ENCODE assay signal across 30 cellular contexts in the genomic region with DNA sequence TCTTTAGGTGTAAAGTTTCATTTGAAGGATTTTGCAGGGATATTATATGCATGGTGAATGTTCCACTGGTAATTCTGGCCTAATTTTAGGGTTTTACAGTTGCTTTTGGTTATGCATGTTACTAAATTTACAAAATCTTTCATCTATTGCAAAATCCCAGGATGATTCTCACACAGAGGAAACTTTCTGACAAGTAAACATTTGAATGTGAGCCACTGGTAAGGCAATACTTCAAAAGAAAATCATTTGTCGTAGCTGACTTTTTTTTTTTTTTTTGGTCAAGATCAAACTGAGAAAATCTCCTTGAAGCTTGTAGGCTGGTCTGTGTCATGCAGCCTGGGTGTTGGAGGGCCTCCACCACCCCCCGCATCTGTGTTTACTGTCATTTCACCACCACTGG.
DNase-seq lines count a peak whose midpoint lies in the region; ATAC-seq and TF ChIP-seq lines count a peak whose summit lies in the region.
"Had no signal": no experiment of that assay in that cellular context is flagged by ENCODE, and none has a peak within 500 bp of the region (broad histone marks: within the 10 kb centered on the region; RNA-seq: fewer than 3 reads in every experiment).

No MANE protein-coding gene starts in this region.

- H3K9me3 ChIP-seq in left ventricle myocardium inferior (replicated peaks) (peaks cover 30% of the 10 kb centered on the region), WERI-Rb-1 (ENCODE audit: severe bottlenecking) (peaks cover 10% of the 10 kb centered on the region)
- H3K9me3 ChIP-seq: testis had no signal

- peaks cover 14 to 27% of the 10 kb centered on the region in 2 donors for H3K4me1 Mint-ChIP-seq in stimulated activated naive B cell treated with anti-CD40 and anti-IgM and Interleukin-4, amounts not matched to agents 10 μg/mL and 1 μg/mL and 100 μg/mL, for 72 hours
- H3K4me1 Mint-ChIP-seq: CD4-positive, alpha-beta memory T cell had no signal

- no peaks in the 10 kb centered on the region for H3K36me3 ChIP-seq in left ventricle myocardium inferior
- H3K36me3 ChIP-seq in WERI-Rb-1 = no peaks in the 10 kb centered on the region

- peaks cover 11% of the 10 kb centered on the region in 2 donors for H3K9me3 Mint-ChIP-seq in stimulated activated naive B cell treated with anti-CD40 and anti-IgM and Interleukin-4, amounts not matched to agents 10 μg/mL and 1 μg/mL and 100 μg/mL, for 72 hours

- no peak for DNase-seq in left ventricle myocardium inferior
- DNase-seq in left cardiac atrium = no peak
- DNase-seq in caudate nucleus (lab: John Stamatoyannopoulos, UW) = no peak
- no peak for DNase-seq in left lobe of liver (ENCODE audit: low spot score)
- no peak for DNase-seq in stimulated activated naive B cell treated with anti-CD40 and anti-IgM and Interleukin-4, amounts not matched to agents 10 μg/mL and 1 μg/mL and 100 μg/mL, for 72 hours
- no peak for DNase-seq in CD1c-positive myeloid dendritic cell (ENCODE audit: extremely low spot score)
- no peak for DNase-seq in WERI-Rb-1
- DNase-seq: activated CD4-positive, alpha-beta memory T cell treated with anti-CD3 and anti-CD28 coated beads for 36 hours; activated CD4-positive, alpha-beta T cell treated with anti-CD3 and anti-CD28 coated beads for 1 hour; activated naive CD4-positive, alpha-beta T cell treated with anti-CD3 and anti-CD28 coated beads for 36 hours; activated T-cell treated with anti-CD3 and anti-CD28 coated beads, Interleukin-2, amount 50 U/mL, for 72 hours; amniotic stem cell; CD4-positive, alpha-beta memory T cell; glutamatergic neuron; GOT3; KBM-7; naive thymus-derived CD8-positive, alpha-beta T cell; NCI-H1417; NCI-H2029 treated with DMSO at 0.1 percent for 48 hours; NCI-H526 treated with DMSO at 0.1 percent for 48 hours; NK-92 treated with Interleukin-12 subunit alpha and Interleukin-12 subunit beta, amount 100 ng/mL, for 24 hours; Right ventricle myocardium superior; stimulated activated CD4-positive, alpha-beta T cell treated with anti-CD3 and anti-CD28 coated beads, Interleukin-1b, Interleukin-23, amount 100 ng/mL, for 48 hours; T-helper 2 cell; testis had no signal

- peak overlapping the region; percentile 66 for H3K27ac ChIP-seq in left ventricle myocardium inferior (replicated peaks)
- H3K27ac ChIP-seq in caudate nucleus (ENCODE audit: low read depth, low read length) = peak overlapping the region; percentile 48
- H3K27ac ChIP-seq in WERI-Rb-1 = no peak overlapping the region
- H3K27ac ChIP-seq: 22Rv1, testis had no signal

- TF ChIP-seq CTCF in left ventricle myocardium inferior (IDR thresholded peaks at IDR 0.05; ENCODE audit: borderline replicate concordance) (no peak), WERI-Rb-1 (IDR thresholded peaks at IDR 0.05; ENCODE audit: low read depth, low read length) (no peak)

- peaks cover 10 to 13% of the 10 kb centered on the region in 2 donors for H3K36me3 Mint-ChIP-seq in stimulated activated naive B cell treated with anti-CD40 and anti-IgM and Interleukin-4, amounts not matched to agents 10 μg/mL and 1 μg/mL and 100 μg/mL, for 72 hours
- H3K36me3 Mint-ChIP-seq: CD4-positive, alpha-beta memory T cell; mesothelial cell of epicardium had no signal

- H3K27me3 ChIP-seq in left ventricle myocardium inferior (ENCODE audit: low read depth) (no peaks in the 10 kb centered on the region), WERI-Rb-1 (ENCODE audit: insufficient read depth, low read depth, severe bottlenecking) (no peaks in the 10 kb centered on the region)
- H3K27me3 ChIP-seq: testis had no signal

- H3K27me3 Mint-ChIP-seq in stimulated activated naive B cell treated with anti-CD40 and anti-IgM and Interleukin-4, amounts not matched to agents 10 μg/mL and 1 μg/mL and 100 μg/mL, for 72 hours = peaks cover 0 to 3% of the 10 kb centered on the region in 2 donors

- H3K27ac Mint-ChIP-seq in stimulated activated naive B cell treated with anti-CD40 and anti-IgM and Interleukin-4, amounts not matched to agents 10 μg/mL and 1 μg/mL and 100 μg/mL, for 72 hours = peak overlapping the region; percentile 88
- H3K27ac Mint-ChIP-seq: activated CD4-positive, alpha-beta memory T cell treated with anti-CD3 and anti-CD28 coated beads for 36 hours; activated naive CD4-positive, alpha-beta T cell treated with anti-CD3 and anti-CD28 coated beads for 36 hours; activated T-cell treated with anti-CD3 and anti-CD28 coated beads, Interleukin-2, amount 50 U/mL, for 72 hours; mesothelial cell of epicardium; stimulated activated naive CD8-positive, alpha-beta T cell treated with anti-CD3 and anti-CD28 coated beads, Interleukin-15, Interleukin-2, amounts not matched to agents 100 ng/mL and 50 ng/mL, for 24 hours had no signal

- peak overlapping the region in 1 of 2 donors; percentile 28 for H3K4me3 Mint-ChIP-seq in stimulated activated naive B cell treated with anti-CD40 and anti-IgM and Interleukin-4, amounts not matched to agents 10 μg/mL and 1 μg/mL and 100 μg/mL, for 72 hours
- H3K4me3 Mint-ChIP-seq: activated CD4-positive, alpha-beta memory T cell treated with anti-CD3 and anti-CD28 coated beads for 36 hours; activated naive CD4-positive, alpha-beta T cell treated with anti-CD3 and anti-CD28 coated beads for 36 hours; activated T-cell treated with anti-CD3 and anti-CD28 coated beads, Interleukin-2, amount 50 U/mL, for 72 hours; CD4-positive, alpha-beta memory T cell; mesothelial cell of epicardium; naive thymus-derived CD8-positive, alpha-beta T cell; stimulated activated naive CD8-positive, alpha-beta T cell treated with anti-CD3 and anti-CD28 coated beads, Interleukin-15, Interleukin-2, amounts not matched to agents 100 ng/mL and 50 ng/mL, for 24 hours had no signal

- H3K4me3 ChIP-seq in left ventricle myocardium inferior (no peak overlapping the region), WERI-Rb-1 (ENCODE audit: low read depth, low read length) (no peak overlapping the region)
- H3K4me3 ChIP-seq: testis had no signal

- peaks cover 25% of the 10 kb centered on the region for H3K4me1 ChIP-seq in left ventricle myocardium inferior
- H3K4me1 ChIP-seq: testis had no signal

- intact Hi-C loops in left ventricle myocardium inferior (cut with micrococcal nuclease) (no loop called here), left cardiac atrium (cut with DNase I) (no loop called here)

- ATAC-seq in left cardiac atrium = no peak
- peak; percentile 57 for ATAC-seq in left lobe of liver
- ATAC-seq in stimulated activated naive B cell treated with anti-CD40 and anti-IgM and Interleukin-4, amounts not matched to agents 10 μg/mL and 1 μg/mL and 100 μg/mL, for 72 hours (replicated peaks) = no peak
- ATAC-seq in HG03457 (IDR thresholded peaks at IDR 0.05; ENCODE audit: unreplicated experiment) = no peak
- ATAC-seq: activated T-cell treated with anti-CD3 and anti-CD28 coated beads, Interleukin-2, amount 50 U/mL, for 72 hours; naive thymus-derived CD8-positive, alpha-beta T cell; Panc1 had no signal
